Comparison of ENCODE assay signal across 16 cellular contexts in the genomic region with DNA sequence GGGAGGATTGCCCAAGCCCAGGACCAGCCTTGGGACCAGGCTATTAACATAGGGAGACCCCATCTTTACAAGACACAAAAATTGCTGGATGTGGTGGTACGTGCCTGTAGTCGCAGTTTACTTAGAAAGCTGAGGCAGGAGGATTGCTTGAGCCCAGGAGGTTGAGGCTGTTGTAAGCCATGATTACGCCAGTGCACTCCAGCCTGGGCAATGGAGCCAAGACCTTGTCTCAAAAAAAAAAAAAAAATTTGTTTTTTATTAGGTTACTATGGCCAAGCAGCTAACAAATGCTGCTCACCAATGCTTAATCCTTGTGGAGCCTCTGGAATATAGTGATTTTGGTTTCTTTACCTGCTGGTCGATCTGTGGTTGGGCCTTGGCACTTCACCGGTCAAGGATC. TPM values are rescaled to one million over a fixed set of nuclear protein-coding genes. Genes with fewer than 3 reads are reported as not detected.
DNase-seq lines count a peak whose midpoint lies in the region; ATAC-seq and TF ChIP-seq lines count a peak whose summit lies in the region.
"Had no signal": no experiment of that assay in that cellular context is flagged by ENCODE, and none has a peak within 500 bp of the region (broad histone marks: within the 10 kb centered on the region; RNA-seq: fewer than 3 reads in every experiment).

No MANE protein-coding gene starts in this region.

- H3K4me1 ChIP-seq in breast epithelium (peaks cover 4 to 34% of the 10 kb centered on the region in 2 donors), mammary epithelial cell (ENCODE audit: insufficient read depth, low read length) (peaks cover 62% of the 10 kb centered on the region), PC-3 (ENCODE audit: insufficient read depth, low read length) (peaks cover 81% of the 10 kb centered on the region), esophagus squamous epithelium (peaks cover 72 to 100% (median 80%) of the 10 kb centered on the region in 3 donors), thoracic aorta (ENCODE audit: control insufficient read depth in 1 of 2, low read depth in 2 of 2) (peaks cover 81 to 99% of the 10 kb centered on the region in 2 donors)

- no peaks in the 10 kb centered on the region for H3K36me3 ChIP-seq in breast epithelium
- H3K36me3 ChIP-seq in mammary epithelial cell (ENCODE audit: insufficient read depth, low read length) = peaks cover 4% of the 10 kb centered on the region
- H3K36me3 ChIP-seq in PC-3 (ENCODE audit: low read depth, low read length) = peaks cover 7% of the 10 kb centered on the region; the same call in 1 of the 2 replicates
- H3K36me3 ChIP-seq in esophagus squamous epithelium = peaks cover 0 to 18% (median 0%) of the 10 kb centered on the region in 3 donors
- no peaks in the 10 kb centered on the region for H3K36me3 ChIP-seq in thoracic aorta

- TF ChIP-seq POLR2A in breast epithelium (IDR thresholded peaks at IDR 0.05) = no peak
- no peak for TF ChIP-seq POLR2A in esophagus squamous epithelium (IDR thresholded peaks at IDR 0.05)

- POLR2A ChIA-PET in PC-3 (lab: Charles Lee; ENCODE audit: unreplicated experiment) = interaction anchor here (0.7 kb wide), 1 partner anchor 174 kb away, joined by 4 read pairs; no protein-coding TSS in a partner anchor

- dilution Hi-C loops in mammary epithelial cell (cut with HindIII; ENCODE audit: low sequenced_read_pairs) = no loop called here

- H3K9me3 ChIP-seq in breast epithelium (no peaks in the 10 kb centered on the region), mammary epithelial cell (replicated peaks; ENCODE audit: insufficient read depth, low read length) (no peaks in the 10 kb centered on the region), PC-3 (ENCODE audit: low read length) (no peaks in the 10 kb centered on the region), esophagus squamous epithelium (no peaks in the 10 kb centered on the region), thoracic aorta (no peaks in the 10 kb centered on the region)

- H3F3A ChIP-seq in PC-3 (ENCODE audit: low read length, unreplicated experiment) = peaks cover 13% of the 10 kb centered on the region

- no peak for DNase-seq in breast epithelium (ENCODE audit: low spot score in 2 of 2)
- no peak for DNase-seq in mammary epithelial cell
- DNase-seq in PC-3 = no peak
- no peak for DNase-seq in esophagus squamous epithelium (lab: John Stamatoyannopoulos, UW)
- no peak for DNase-seq in thoracic aorta (ENCODE audit: low spot score)
- no peak for DNase-seq in ACHN
- no peak for DNase-seq in H4 (ENCODE audit: low spot score)
- DNase-seq in NCI-H128 (lab: John Stamatoyannopoulos, UW; ENCODE audit: unreplicated experiment) = no peak
- DNase-seq: activated CD4-positive, CD25-positive, alpha-beta regulatory T cell treated with anti-CD3 and anti-CD28 coated beads, Interleukin-2, amount 50 U/mL, for 72 hours; activated T-cell treated with anti-CD3 and anti-CD28 coated beads, Interleukin-2, amount 50 U/mL, for 1 hour; DMS79; Karpas-422; NCI-H1694 treated with DMSO at 0.1 percent for 48 hours; NCI-H510A had no signal

- H3K9ac ChIP-seq in mammary epithelial cell (ENCODE audit: insufficient read depth, low read length) = no peak overlapping the region
- no peak overlapping the region for H3K9ac ChIP-seq in PC-3 (ENCODE audit: low read length)

- intact Hi-C loops in breast epithelium (cut with DNase I; ENCODE audit: low total_unique reads) (no loop called here), mammary epithelial cell (cut with micrococcal nuclease) (no loop called here), PC-3 (cut with micrococcal nuclease) (loop anchor here (2.0 kb wide), 1 partner anchor 14 kb away; no protein-coding TSS in a partner anchor), esophagus squamous epithelium (cut with DNase I) (no loop called here)

- H3K4me3 ChIP-seq in breast epithelium (no peak overlapping the region), mammary epithelial cell (replicated peaks in 1 of 3; ENCODE audit: insufficient read depth in 1 of 3, low read depth in 2 of 3, low read length in 3 of 3) (no peak overlapping the region), PC-3 (ENCODE audit: low read length) (no peak overlapping the region), esophagus squamous epithelium (no peak overlapping the region), thoracic aorta (no peak overlapping the region)

- H3K79me2 ChIP-seq in mammary epithelial cell (ENCODE audit: insufficient read depth, low read length) (peaks cover 100% of the 10 kb centered on the region), PC-3 (ENCODE audit: low read length) (peaks cover 96% of the 10 kb centered on the region)

- H2AFZ ChIP-seq in mammary epithelial cell (ENCODE audit: low read depth, low read length) (no peak overlapping the region), PC-3 (ENCODE audit: low read length) (no peak overlapping the region)

- ATAC-seq in PC-3 (no peak), thoracic aorta (ENCODE audit: insufficient number of reproducible peaks, low FRiP score, low read depth) (no peak)
- ATAC-seq: left lobe of liver; stimulated activated memory B cell treated with anti-CD40 and anti-IgM and Interleukin-4, amounts not matched to agents 10 μg/mL and 1 μg/mL and 100 μg/mL, for 72 hours had no signal

- H3K27me3 ChIP-seq in breast epithelium (no peaks in the 10 kb centered on the region), mammary epithelial cell (ENCODE audit: insufficient read depth, low read length) (no peaks in the 10 kb centered on the region), PC-3 (ENCODE audit: low read length) (no peaks in the 10 kb centered on the region), esophagus squamous epithelium (no peaks in the 10 kb centered on the region), thoracic aorta (replicated peaks; ENCODE audit: insufficient read depth) (no peaks in the 10 kb centered on the region)

- no peak overlapping the region for H3K4me2 ChIP-seq in mammary epithelial cell (ENCODE audit: insufficient read depth, low read depth, low read length)
- H3K4me2 ChIP-seq in PC-3 (ENCODE audit: low read length) = peak overlapping the region; percentile 82

- in situ Hi-C loops in mammary epithelial cell (cut with MboI; ENCODE audit: low sequenced_read_pairs in 2 of 2) = no loop called here
- in situ Hi-C loops in ACHN (cut with HindIII; ENCODE audit: low pct_ligation_motif_present, low pct_unique_long_range_greater_than_20kb, low sequenced_read_pairs) = no loop called here

- H3K27ac ChIP-seq in breast epithelium (peak overlapping the region; percentile 37 to 40), mammary epithelial cell (ENCODE audit: insufficient read depth, low read depth, low read length) (no peak overlapping the region), PC-3 (ENCODE audit: low read length) (peak overlapping the region; percentile 83), esophagus squamous epithelium (peak overlapping the region in 3 of 4 donors; percentile 30 to 99 (median 83)), thoracic aorta (peak overlapping the region; percentile 25 to 67)

- 99% methylated on average over 5 of the region's 5 CpGs for WGBS in mammary epithelial cell (ENCODE audit: low coverage, missing lambda C conversion rate)
- WGBS in esophagus squamous epithelium, 2 donors = 76 to 91% methylated on average over 3 to 4 of the region's 5 CpGs

- CTCF ChIA-PET in mammary epithelial cell (lab: Charles Lee; ENCODE audit: low non-redundant PET) = no interaction called here
- CTCF ChIA-PET in PC-3 (lab: Charles Lee) = no interaction called here

- BruUV-seq in mammary epithelial cell (replicated peaks; lab: Mats Ljungman, UMichigan) (no TSS peak), PC-3 (replicated peaks; lab: Mats Ljungman, UMichigan) (no TSS peak)

- TF ChIP-seq CTCF in breast epithelium (IDR thresholded peaks at IDR 0.05) = no peak
- TF ChIP-seq CTCF in mammary epithelial cell (conservative IDR thresholded peaks at IDR 0.05 in 1 of 2, IDR thresholded peaks at IDR 0.05 in 1 of 2; ENCODE audit: extremely low read depth in 1 of 2, insufficient read depth in 1 of 2, low read depth in 1 of 2, low read length in 2 of 2) = no peak
- no peak for TF ChIP-seq CTCF in PC-3 (conservative IDR thresholded peaks at IDR 0.05; ENCODE audit: low read depth, low read length)
- TF ChIP-seq CTCF in esophagus squamous epithelium (IDR thresholded peaks at IDR 0.05) = no peak
- TF ChIP-seq CTCF in thoracic aorta (IDR thresholded peaks at IDR 0.05) = no peak

- no peaks in the 10 kb centered on the region for H3K9me2 ChIP-seq in PC-3 (replicated peaks; ENCODE audit: low read length)

- no peaks in the 10 kb centered on the region for H4K20me1 ChIP-seq in mammary epithelial cell (ENCODE audit: insufficient read depth, low read length)
- H4K20me1 ChIP-seq in PC-3 (ENCODE audit: low read length) = peaks cover 45% of the 10 kb centered on the region

RNA-seq across cellular contexts. Expression of a gene that starts 8.8 kb away (rescaled TPM):
- total RNA-seq in breast epithelium = 10 to 100 TPM; 32.8 to 41.9 (median 35.4) TPM
- 10 to 100 TPM; 29.7 to 50.4 TPM for total RNA-seq in mammary epithelial cell
- 16.1 TPM for polyA plus RNA-seq in mammary epithelial cell
- polyA minus RNA-seq in mammary epithelial cell = 76.0 TPM
- 43.8 and 78.0 TPM in 2 replicates for total RNA-seq in PC-3 (2014; rRNA removed)
- total RNA-seq in esophagus squamous epithelium = 10 to 100 TPM; 23.9 to 60.2 (median 43.5) TPM
- 10 to 100 TPM; 53.6 to 69.2 TPM for total RNA-seq in thoracic aorta
- 10.7 and 13.0 TPM in 2 replicates for total RNA-seq in H4 (2014; rRNA removed; shearing (Covaris generic))
